ENCODE assay signal across 9 cellular contexts in genomic region chr12:55829967-55830600, GRCh38. TPM values are rescaled to one million over a fixed set of nuclear protein-coding genes. Genes with fewer than 3 reads are reported as not detected.
DNase-seq lines count a peak whose midpoint lies in the region; ATAC-seq and TF ChIP-seq lines count a peak whose summit lies in the region.
"Had no signal": no experiment of that assay in that cellular context is flagged by ENCODE, and none has a peak within 500 bp of the region (broad histone marks: within the 10 kb centered on the region; RNA-seq: fewer than 3 reads in every experiment).

No MANE protein-coding gene starts in this region.

- ATAC-seq in GM19023 (IDR thresholded peaks at IDR 0.05; ENCODE audit: unreplicated experiment) = peak; percentile 27
- peak; percentile 21 for ATAC-seq in HG03196 (IDR thresholded peaks at IDR 0.05; ENCODE audit: unreplicated experiment)

- DNase-seq in T-helper 2 cell = peak in 3 of 5 experiments; percentile 6 to 58 (median 16)
- no peak for DNase-seq in chondrocyte (ENCODE audit: low spot score)
- peak; percentile 15 for DNase-seq in stimulated activated CD8-positive, alpha-beta memory T cell treated with anti-CD3 and anti-CD28 coated beads, Interleukin-12 subunit alpha, Interleukin-12 subunit beta, amount 100 ng/mL, for 4 hours (ENCODE audit: low read depth)
- no peak for DNase-seq in NCI-H1092 (lab: John Stamatoyannopoulos, UW)

- peak overlapping the region; percentile 97 for H3K4me3 Mint-ChIP-seq in chondrocyte (ENCODE audit: unreplicated experiment)

- H3K4me1 Mint-ChIP-seq in chondrocyte (ENCODE audit: low read depth) = peaks cover 61% of the 10 kb centered on the region

- no peaks in the 10 kb centered on the region for H3K36me3 Mint-ChIP-seq in chondrocyte (ENCODE audit: low read depth)

- peak overlapping the region; percentile 92 for H3K27ac ChIP-seq in C4-2B
- H3K27ac ChIP-seq in layer of hippocampus (ENCODE audit: low read depth, low read length) = peak overlapping the region; percentile 99

- no peaks in the 10 kb centered on the region for H3K9me3 Mint-ChIP-seq in chondrocyte (ENCODE audit: low read depth)

- no peaks in the 10 kb centered on the region for H3K27me3 ChIP-seq in layer of hippocampus (ENCODE audit: control insufficient read depth, insufficient read depth, low read length)

- TF ChIP-seq CTCF in C4-2B (conservative IDR thresholded peaks at IDR 0.05) (no peak), chondrocyte (IDR thresholded peaks at IDR 0.05) (no peak)

- H3K27me3 Mint-ChIP-seq in chondrocyte (ENCODE audit: low read depth) = no peaks in the 10 kb centered on the region

- H3K27ac Mint-ChIP-seq in chondrocyte (ENCODE audit: unreplicated experiment) = peak overlapping the region; percentile 98

RNA-seq across cellular contexts. Expression of gene DNAJC14, which starts 0.7 kb away (rescaled TPM):
- 28.3 to 34.3 TPM (median 29.5 TPM) in 3 replicates for total RNA-seq in chondrocyte

RNA-seq across cellular contexts. Expression of gene ORMDL2, which starts 12.2 kb away (rescaled TPM):
- total RNA-seq in chondrocyte = 31.4 to 32.9 TPM (median 32.1 TPM) in 3 replicates

RNA-seq across cellular contexts. Expression of gene SARNP, which starts 12.6 kb away (rescaled TPM):
- 54.0 to 58.8 TPM (median 58.7 TPM) in 3 replicates for total RNA-seq in chondrocyte

RNA-seq across cellular contexts. Expression of gene MMP19, which starts 12.7 kb away (rescaled TPM):
- 12.9 to 17.8 TPM (median 16.1 TPM) in 3 replicates for total RNA-seq in chondrocyte
- total RNA-seq: NCI-H460 had no signal

Comparison
In these comparisons a context has a peak if more than half of its experiments do, and no peak if none do; other contexts are left out.
1. DNase-seq: peak in T-helper 2 cell (3 of 5) and stimulated activated CD8-positive, alpha-beta memory T cell treated with anti-CD3 and anti-CD28 coated beads, Interleukin-12 subunit alpha, Interleukin-12 subunit beta, amount 100 ng/mL, for 4 hours (single experiment); none in chondrocyte (single experiment) and NCI-H1092 (single experiment).